ENCODE assay signal across 14 cellular contexts in the genomic region with DNA sequence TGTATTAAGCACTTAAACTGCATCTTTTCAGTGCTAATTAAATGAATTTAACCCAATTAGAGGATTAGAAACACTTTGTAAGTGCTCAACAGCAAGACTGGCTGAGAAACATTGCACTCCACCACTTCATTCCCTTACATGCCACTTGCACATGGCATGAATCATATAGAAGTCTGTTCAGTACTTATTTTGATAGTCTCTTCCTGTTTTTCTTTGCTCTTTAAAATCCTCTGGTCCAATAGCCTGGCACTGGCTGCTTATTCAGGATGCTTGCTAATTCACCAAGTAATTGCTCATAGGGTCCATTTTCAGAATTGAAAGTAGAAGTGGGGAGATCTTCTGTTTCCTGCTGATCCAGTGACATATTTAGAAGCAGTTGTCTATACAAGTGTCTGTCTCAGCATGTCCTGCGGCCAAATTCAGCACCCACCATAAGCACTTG.
DNase-seq lines count a peak whose midpoint lies in the region; ATAC-seq and TF ChIP-seq lines count a peak whose summit lies in the region.
"Had no signal": no experiment of that assay in that cellular context is flagged by ENCODE, and none has a peak within 500 bp of the region (broad histone marks: within the 10 kb centered on the region; RNA-seq: fewer than 3 reads in every experiment).

No MANE protein-coding gene starts in this region.

- ATAC-seq in HG03378 (IDR thresholded peaks at IDR 0.05; ENCODE audit: unreplicated experiment) (peak; percentile 59), GM21825 (IDR thresholded peaks at IDR 0.05; ENCODE audit: unreplicated experiment) (no peak), GM21367 (IDR thresholded peaks at IDR 0.05; ENCODE audit: unreplicated experiment) (no peak)
- ATAC-seq: naive thymus-derived CD4-positive, alpha-beta T cell had no signal

- no peak overlapping the region for H3K4me3 ChIP-seq in OCI-LY7 (ENCODE audit: low read depth, low read length, poor library complexity, severe bottlenecking)

- no peak for TF ChIP-seq CTCF in OCI-LY7 (conservative IDR thresholded peaks at IDR 0.05; ENCODE audit: low read length)

- H3K79me2 ChIP-seq in OCI-LY7 (ENCODE audit: insufficient read depth, low read depth, low read length): no peaks in the 10 kb centered on the region

- CTCF ChIA-PET in OCI-LY7 (lab: Charles Lee; ENCODE audit: unreplicated experiment): no interaction called here

- no peaks in the 10 kb centered on the region for H3K4me1 ChIP-seq in OCI-LY7 (ENCODE audit: insufficient read depth, low read length, poor library complexity, severe bottlenecking)

- POLR2A ChIA-PET in OCI-LY7 (lab: Charles Lee): no interaction called here

- no TSS peak for BruUV-seq in OCI-LY7 (replicated peaks; lab: Mats Ljungman, UMichigan)

- intact Hi-C loops in OCI-LY7 (cut with micrococcal nuclease; ENCODE audit: unreplicated experiment): no loop called here

- H3K36me3 ChIP-seq in OCI-LY7 (ENCODE audit: insufficient read depth, low read length): no peaks in the 10 kb centered on the region

- H3K27ac ChIP-seq in OCI-LY7 (ENCODE audit: low read depth, low read length, poor library complexity, severe bottlenecking): no peak overlapping the region

- DNase-seq in COR-L47 (lab: John Stamatoyannopoulos, UW): peak; percentile 75
- DNase-seq in OCI-LY7 (ENCODE audit: low spot score): no peak
- peak; percentile 30 for DNase-seq in fibroblast of peridontal ligament (ENCODE audit: extremely low read depth)
- no peak for DNase-seq in HPDE6-E6E7 (ENCODE audit: extremely low spot score)
- no peak for DNase-seq in SHP77 treated with DMSO at 0.1 percent for 48 hours (lab: John Stamatoyannopoulos, UW)
- DNase-seq: activated CD4-positive, alpha-beta T cell treated with anti-CD3 and anti-CD28 coated beads, Interleukin-2, amount 10 ng/mL, durations not matched to agents 24 days and 14 days; activated gamma-delta T cell; AML-193; GDM1; naive thymus-derived CD4-positive, alpha-beta T cell; SHP77 had no signal

- H4K20me1 ChIP-seq in OCI-LY7 (ENCODE audit: insufficient read depth, low read length): no peaks in the 10 kb centered on the region

- H3K9me2 ChIP-seq in OCI-LY7 (ENCODE audit: insufficient read depth, low read length): 0 out of 2 replicates have a peak, but pooled peaks cover 4% of the 10 kb centered on the region

- H3K4me2 ChIP-seq in OCI-LY7 (ENCODE audit: low read length): no peak overlapping the region; the same call in 1 of the 2 replicates

- peak overlapping the region; percentile 5; the same call in 1 of the 2 replicates for H2AFZ ChIP-seq in OCI-LY7 (ENCODE audit: low read length)

- H3K9me3 ChIP-seq in OCI-LY7 (ENCODE audit: low read length): no peaks in the 10 kb centered on the region

Comparison
In these comparisons a context has a peak if more than half of its experiments do, and no peak if none do; other contexts are left out.
1. DNase-seq: peak in COR-L47 (single experiment) and fibroblast of peridontal ligament (single experiment); none in OCI-LY7 (single experiment), HPDE6-E6E7 (single experiment) and SHP77 treated with DMSO at 0.1 percent for 48 hours (single experiment).